23 cellular contexts compared by ENCODE assay signal in genomic region chr7:148790327-148790726, GRCh38.
"Had no signal": no experiment of that assay in that cellular context is flagged by ENCODE, and none has a peak within 500 bp of the region (broad histone marks: within the 10 kb centered on the region; RNA-seq: fewer than 3 reads in every experiment).

No MANE protein-coding gene starts in this region.

- H3K36me3 ChIP-seq: colonic mucosa had no signal

- H3K4me3 ChIP-seq: colonic mucosa, esophagus squamous epithelium, gastrocnemius medialis, heart left ventricle, left lung, lower lobe of right lung had no signal

- H3K9me3 ChIP-seq: colonic mucosa, esophagus squamous epithelium, gastrocnemius medialis, left lung, lower lobe of right lung had no signal

- H3K4me1 ChIP-seq: colonic mucosa, esophagus squamous epithelium, gastrocnemius medialis, heart left ventricle, left lung, lower lobe of right lung had no signal

- H3K27ac ChIP-seq: colonic mucosa, epithelial cell of prostate, esophagus squamous epithelium, gastrocnemius medialis, heart left ventricle, left lung, lower lobe of right lung had no signal

- H3K27me3 ChIP-seq: colonic mucosa, esophagus squamous epithelium, gastrocnemius medialis, heart left ventricle, left lung had no signal

- FAIRE-seq: endometrium, islet of Langerhans, keratinocyte had no signal

- ATAC-seq: effector memory CD8-positive, alpha-beta T cell; esophagus mucosa; gastrocnemius medialis; left cardiac atrium; left lung; left ventricle myocardium superior; lower lobe of right lung; naive thymus-derived CD4-positive, alpha-beta T cell had no signal

- DNase-seq: colonic mucosa; cortex of kidney; effector CD8-positive, alpha-beta T cell; effector memory CD8-positive, alpha-beta T cell; endodermal cell; esophagus squamous epithelium; foreskin fibroblast; foreskin melanocyte; gastrocnemius medialis; heart left ventricle; hippocampal formation; left cardiac atrium; left lung; left ventricle myocardium superior; lower lobe of right lung; mesendoderm; midbrain; naive thymus-derived CD4-positive, alpha-beta T cell had no signal
